10 cellular contexts compared by ENCODE assay signal in the genomic region with DNA sequence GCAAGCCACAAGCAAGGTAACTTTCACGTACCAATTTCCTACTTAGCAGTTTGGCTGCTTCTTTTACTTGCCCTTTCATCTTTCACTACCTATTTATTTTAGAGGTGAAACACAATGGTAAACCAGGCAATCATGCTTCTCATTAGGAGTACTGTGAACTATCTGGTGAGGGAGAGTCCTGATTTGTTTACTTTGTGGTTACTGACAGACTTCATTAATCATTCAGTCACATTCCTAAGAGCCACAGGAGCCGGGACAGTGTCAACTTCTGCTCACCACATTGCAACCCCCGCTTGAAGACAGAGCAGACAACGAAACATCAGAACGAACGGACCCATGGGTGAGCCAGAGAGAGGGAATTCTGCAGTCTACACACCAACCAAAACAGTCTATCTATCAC. TPM values are rescaled to one million over a fixed set of nuclear protein-coding genes. Genes with fewer than 3 reads are reported as not detected.
DNase-seq lines count a peak whose midpoint lies in the region; ATAC-seq, FAIRE-seq and TF ChIP-seq lines count a peak whose summit lies in the region.
"Had no signal": no experiment of that assay in that cellular context is flagged by ENCODE, and none has a peak within 500 bp of the region (broad histone marks: within the 10 kb centered on the region; RNA-seq: fewer than 3 reads in every experiment).

No MANE protein-coding gene starts in this region.

- POLR2A ChIA-PET in HepG2 (lab: Yijun Ruan, JAX) = interaction anchor here (0.7 kb wide), 1 partner anchor 40 kb away, joined by 3 read pairs; a partner anchor contains a TSS

- no peak for TF ChIP-seq POLR2A in HepG2 (IDR thresholded peaks at IDR 0.05; ENCODE audit: insufficient read depth in 1 of 2, low read depth in 2 of 2, low read length in 2 of 2)

- H3K4me2 ChIP-seq in HepG2 (ENCODE audit: low read depth, low read length) = peak overlapping the region; percentile 10; the same call in 1 of the 2 replicates

- 9% methylated on average over 6 of the region's 6 CpGs for WGBS in HepG2 (ENCODE audit: low lambda C conversion rate)

- no TSS peak for BruUV-seq in HepG2 (replicated peaks; lab: Mats Ljungman, UMichigan)

- FAIRE-seq in HepG2 (lab: Jason Lieb, UNC) = peak; percentile 96

- H3K4me1 ChIP-seq in HepG2 (ENCODE audit: insufficient read depth, low read length) = peaks cover 23% of the 10 kb centered on the region

- CTCF ChIA-PET in HepG2 (lab: Yijun Ruan, JAX; ENCODE audit: low intra/inter-chr PET ratio, low total read pairs) = no interaction called here

- peaks cover 15 to 38% of the 10 kb centered on the region in 2 experiments for H3K36me3 ChIP-seq in HepG2 (replicated peaks in 1 of 2; ENCODE audit: control insufficient read depth in 1 of 2, insufficient read depth in 2 of 2, low read length in 2 of 2)

- peaks cover 17% of the 10 kb centered on the region for H4K20me1 ChIP-seq in HepG2 (ENCODE audit: insufficient read depth, low read length)

- peak in 1 of 2 experiments; percentile 45; a peak in 1 of 4 replicates for TF ChIP-seq EP300 in HepG2 (IDR thresholded peaks at IDR 0.05; ENCODE audit: low read depth in 2 of 2, low read length in 2 of 2)
- peak; percentile 34; the same call in 1 of the 2 replicates for TF ChIP-seq EP300 in HepG2 (CRISPR knock-in tag; IDR thresholded peaks at IDR 0.05; ENCODE audit: borderline replicate concordance)

- H3K4me3 ChIP-seq in HepG2 (replicated peaks in 1 of 3; ENCODE audit: insufficient read depth in 1 of 3, low read depth in 2 of 3, low read length in 3 of 3) = no peak overlapping the region
- H3K4me3 ChIP-seq: dorsolateral prefrontal cortex had no signal

- in situ Hi-C loops in Caki2 (cut with HindIII; ENCODE audit: low pct_unique_long_range_greater_than_20kb, low sequenced_read_pairs) = no loop called here
- in situ Hi-C loops in HepG2 (cut with HindIII; ENCODE audit: extremely low pct_ligation_motif_present, low pct_unique_long_range_greater_than_20kb) = no loop called here

- no peak overlapping the region for H2AFZ ChIP-seq in HepG2 (ENCODE audit: low read length)

- H3K79me2 ChIP-seq in HepG2 (ENCODE audit: insufficient read depth, low read length) = no peaks in the 10 kb centered on the region

- H3K9ac ChIP-seq in HepG2 (ENCODE audit: insufficient read depth, low read depth, low read length) = no peak overlapping the region

- TF ChIP-seq CTCF in HepG2 (CRISPR knock-in tag; IDR thresholded peaks at IDR 0.05) = no peak

- H3K9me3 ChIP-seq in HepG2 (ENCODE audit: low read length) = no peaks in the 10 kb centered on the region

- DNase-seq in Caki2 (ENCODE audit: low read depth) = peak; percentile 87
- peak; percentile 55 for DNase-seq in HT1080 (ENCODE audit: low read depth)
- peak; percentile 88 for DNase-seq in astrocyte of the hippocampus (ENCODE audit: low read depth, low spot score)
- peak; percentile 86 for DNase-seq in HepG2 (ENCODE audit: low spot score)
- DNase-seq in NCI-H2171 (lab: John Stamatoyannopoulos, UW) = no peak
- no peak for DNase-seq in activated T-cell treated with anti-CD3 and anti-CD28 coated beads, Interleukin-2, amount 50 U/mL, for 1 hour
- DNase-seq: DND-41, dorsolateral prefrontal cortex had no signal

- no peak for TF ChIP-seq RAD21 in HepG2 (CRISPR knock-in tag; IDR thresholded peaks at IDR 0.05)

- intact Hi-C loops in HepG2 (cut with micrococcal nuclease; ENCODE audit: unreplicated experiment) = no loop called here

- H3K27me3 ChIP-seq in HepG2 (ENCODE audit: control insufficient read depth in 1 of 2, insufficient read depth in 2 of 2, low read length in 2 of 2) = no peaks in the 10 kb centered on the region
- H3K27me3 ChIP-seq: dorsolateral prefrontal cortex had no signal

- ATAC-seq in HepG2 (peak; percentile 87), GM21390 (IDR thresholded peaks at IDR 0.05; ENCODE audit: unreplicated experiment) (no peak), HG03095 (IDR thresholded peaks at IDR 0.05; ENCODE audit: unreplicated experiment) (no peak)

- H3K27ac ChIP-seq in HepG2 (ENCODE audit: extremely low read length, insufficient read depth, low read length) = no peak overlapping the region
- H3K27ac ChIP-seq: dorsolateral prefrontal cortex had no signal

TF ChIP-seq in HepG2, 621 proteins besides CTCF, POLR2A, EP300 and RAD21 (continues in another document):
- TF ChIP-seq CBFB (CRISPR knock-in tag; IDR thresholded peaks at IDR 0.05) (peak; percentile 99), ZNF713 (CRISPR knock-in tag; IDR thresholded peaks at IDR 0.05) (no peak), ZMAT3 (CRISPR knock-in tag; conservative IDR thresholded peaks at IDR 0.05) (no peak), ZSCAN9 (CRISPR knock-in tag; IDR thresholded peaks at IDR 0.05; ENCODE audit: borderline replicate concordance) (no peak), MLLT10 (CRISPR knock-in tag; IDR thresholded peaks at IDR 0.05) (no peak), REL (CRISPR knock-in tag; conservative IDR thresholded peaks at IDR 0.05) (no peak), SAP130 (CRISPR knock-in tag; IDR thresholded peaks at IDR 0.05; ENCODE audit: low read depth) (peak; percentile 55), ZNF329 (CRISPR knock-in tag; IDR thresholded peaks at IDR 0.05; ENCODE audit: low read depth) (no peak), RCOR2 (CRISPR knock-in tag; IDR thresholded peaks at IDR 0.05) (peak; percentile 47; the same call in 1 of the 2 replicates), ATF7-NPFF (CRISPR knock-in tag; IDR thresholded peaks at IDR 0.05; ENCODE audit: low read depth) (no peak), ZSCAN25 (CRISPR knock-in tag; IDR thresholded peaks at IDR 0.05) (no peak), PTBP1 (IDR thresholded peaks at IDR 0.05; ENCODE audit: low read depth, low read length, poor library complexity, severe bottlenecking) (no peak)

RNA-seq across cellular contexts. Expression of a gene that starts 28.8 kb away (rescaled TPM):
- 373 and 421 TPM in 2 replicates for total RNA-seq in Caki2 (2014; rRNA removed; shearing (Covaris generic); ENCODE audit: low replicate concordance)
- total RNA-seq in HT1080 (2014; rRNA removed; shearing (Covaris generic)) = 752 and 866 TPM in 2 replicates
- polyA plus RNA-seq in HT1080 (2015; cell fraction: cytosol; rRNA removed) = 446 and 561 TPM in 2 replicates
- polyA plus RNA-seq in HT1080 (2015; cell fraction: nucleus; rRNA removed) = 439 and 449 TPM in 2 replicates
- 9.9 and 13.5 TPM in 2 replicates for total RNA-seq in HepG2 (2016; rRNA removed; fragmentation: Illumina TruSeq; extraction: Trizol)
- 2.6 and 3.9 TPM in 2 replicates for total RNA-seq in HepG2 (2016; cell fraction: cytosol; rRNA removed; fragmentation: Illumina TruSeq; extraction: Trizol; ENCODE audit: low read depth)
- total RNA-seq in HepG2 (2016; cell fraction: insoluble cytoplasmic fraction; rRNA removed; fragmentation: Illumina TruSeq; extraction: Trizol) = 11.1 and 12.0 TPM in 2 replicates
- total RNA-seq in HepG2 (2016; cell fraction: membrane; rRNA removed; fragmentation: Illumina TruSeq; extraction: Trizol) = 6.0 and 7.2 TPM in 2 replicates
- 4.2 and 6.5 TPM in 2 replicates for total RNA-seq in HepG2 (2016; cell fraction: nucleus; rRNA removed; fragmentation: Illumina TruSeq; extraction: Trizol)
- 28.6 and 30.8 TPM in 2 replicates for polyA plus RNA-seq in HepG2 (2011; rRNA removed)
- polyA plus RNA-seq in HepG2 (2011; cell fraction: cytosol; rRNA removed) = 30.2 and 44.7 TPM in 2 replicates
- polyA plus RNA-seq in HepG2 (2011; cell fraction: nucleus; rRNA removed) = 30.6 and 34.0 TPM in 2 replicates
- polyA plus RNA-seq in HepG2 (2012) = 5.6 and 18.7 TPM in 2 replicates
- polyA plus RNA-seq in HepG2 (2016; cell fraction: cytosol; fragmentation: Illumina TruSeq; extraction: Trizol; ENCODE audit: low read depth) = 4.1 and 5.2 TPM in 2 replicates
- polyA plus RNA-seq in HepG2 (2016; cell fraction: insoluble cytoplasmic fraction; fragmentation: Illumina TruSeq; extraction: Trizol; ENCODE audit: low read depth) = 13.8 and 14.5 TPM in 2 replicates
- 4.6 and 4.9 TPM in 2 replicates for polyA plus RNA-seq in HepG2 (2016; cell fraction: membrane; fragmentation: Illumina TruSeq; extraction: Trizol; ENCODE audit: low read depth)
- polyA plus RNA-seq in HepG2 (2016; cell fraction: nucleus; fragmentation: Illumina TruSeq; extraction: Trizol; ENCODE audit: insufficient read depth, low read depth) = 10.3 and 12.3 TPM in 2 replicates
- polyA minus RNA-seq in HepG2 (2011; rRNA and poly(A)+ RNA removed; ENCODE audit: low replicate concordance) = 60.5 and 149 TPM in 2 replicates
- 20.5 and 20.8 TPM in 2 replicates for polyA minus RNA-seq in HepG2 (2011; cell fraction: cytosol; rRNA and poly(A)+ RNA removed)
- polyA minus RNA-seq in HepG2 (2011; cell fraction: nucleus; rRNA and poly(A)+ RNA removed) = 8.5 and 14.0 TPM in 2 replicates

RNA-seq across cellular contexts. Expression of a gene that starts 40.1 kb away (rescaled TPM):
- 54.7 and 58.6 TPM in 2 replicates for total RNA-seq in Caki2 (2014; rRNA removed; shearing (Covaris generic); ENCODE audit: low replicate concordance)
- 71.5 and 75.6 TPM in 2 replicates for total RNA-seq in HT1080 (2014; rRNA removed; shearing (Covaris generic))
- 45.8 and 54.4 TPM in 2 replicates for polyA plus RNA-seq in HT1080 (2015; cell fraction: cytosol; rRNA removed)
- polyA plus RNA-seq in HT1080 (2015; cell fraction: nucleus; rRNA removed) = 53.6 and 57.5 TPM in 2 replicates
- total RNA-seq in HepG2 (2016; rRNA removed; fragmentation: Illumina TruSeq; extraction: Trizol) = 86.3 and 86.9 TPM in 2 replicates
- total RNA-seq in HepG2 (2016; cell fraction: cytosol; rRNA removed; fragmentation: Illumina TruSeq; extraction: Trizol; ENCODE audit: low read depth) = 29.3 and 39.0 TPM in 2 replicates
- total RNA-seq in HepG2 (2016; cell fraction: insoluble cytoplasmic fraction; rRNA removed; fragmentation: Illumina TruSeq; extraction: Trizol) = 85.3 and 86.3 TPM in 2 replicates
- 30.7 and 35.0 TPM in 2 replicates for total RNA-seq in HepG2 (2016; cell fraction: membrane; rRNA removed; fragmentation: Illumina TruSeq; extraction: Trizol)
- 64.9 and 72.6 TPM in 2 replicates for total RNA-seq in HepG2 (2016; cell fraction: nucleus; rRNA removed; fragmentation: Illumina TruSeq; extraction: Trizol)
- 26.2 and 28.6 TPM in 2 replicates for polyA plus RNA-seq in HepG2 (2011; rRNA removed)
- 22.4 and 28.3 TPM in 2 replicates for polyA plus RNA-seq in HepG2 (2011; cell fraction: cytosol; rRNA removed)
- polyA plus RNA-seq in HepG2 (2011; cell fraction: nucleus; rRNA removed) = 14.9 and 16.4 TPM in 2 replicates
- polyA plus RNA-seq in HepG2 (2012) = 42.2 and 47.5 TPM in 2 replicates
- polyA plus RNA-seq in HepG2 (2016; cell fraction: cytosol; fragmentation: Illumina TruSeq; extraction: Trizol; ENCODE audit: low read depth) = 5.9 and 6.1 TPM in 2 replicates
- polyA plus RNA-seq in HepG2 (2016; cell fraction: insoluble cytoplasmic fraction; fragmentation: Illumina TruSeq; extraction: Trizol; ENCODE audit: low read depth) = 66.5 and 67.7 TPM in 2 replicates
- polyA plus RNA-seq in HepG2 (2016; cell fraction: membrane; fragmentation: Illumina TruSeq; extraction: Trizol; ENCODE audit: low read depth) = 12.3 and 14.9 TPM in 2 replicates
- 57.2 and 57.6 TPM in 2 replicates for polyA plus RNA-seq in HepG2 (2016; cell fraction: nucleus; fragmentation: Illumina TruSeq; extraction: Trizol; ENCODE audit: insufficient read depth, low read depth)
- polyA minus RNA-seq in HepG2 (2011; rRNA and poly(A)+ RNA removed; ENCODE audit: low replicate concordance) = 26.7 and 36.0 TPM in 2 replicates
- 28.5 and 36.9 TPM in 2 replicates for polyA minus RNA-seq in HepG2 (2011; cell fraction: cytosol; rRNA and poly(A)+ RNA removed)
- polyA minus RNA-seq in HepG2 (2011; cell fraction: nucleus; rRNA and poly(A)+ RNA removed) = 48.8 and 49.7 TPM in 2 replicates

Comparison
In these comparisons a context has a peak if more than half of its experiments do, and no peak if none do; other contexts are left out.
1. DNase-seq: peak in Caki2 (single experiment), HT1080 (single experiment), astrocyte of the hippocampus (single experiment) and HepG2 (single experiment); none in NCI-H2171 (single experiment) and activated T-cell treated with anti-CD3 and anti-CD28 coated beads, Interleukin-2, amount 50 U/mL, for 1 hour (single experiment).
2. RNA of a gene that starts 28.8 kb away (total RNA-seq): 752 to 866 TPM in HT1080 and 373 to 421 TPM in Caki2; 2.6 to 13.5 TPM in HepG2; every median in the first group is over 10 times any median in the second.